Comparison of ENCODE assay signal across 20 cellular contexts in the genomic region with DNA sequence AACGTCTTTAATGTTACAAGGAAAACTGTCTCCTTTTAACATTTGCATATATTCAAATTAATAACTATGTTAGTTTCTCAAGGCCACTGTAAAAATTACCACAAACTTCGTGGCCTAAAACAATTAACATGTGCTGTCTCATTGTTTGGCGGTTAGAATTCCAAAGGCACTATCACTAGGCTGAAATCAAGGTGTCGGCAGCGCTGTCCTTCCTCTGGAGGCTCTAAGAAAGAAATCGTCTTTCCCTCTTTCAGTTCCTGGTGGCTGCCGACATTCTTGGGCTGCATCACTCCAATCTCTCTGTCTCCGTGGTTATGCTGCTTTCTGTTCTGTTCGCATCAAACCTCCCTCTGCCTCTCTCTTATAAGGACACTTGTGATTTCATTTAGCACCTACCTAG. TPM values are rescaled to one million over a fixed set of nuclear protein-coding genes. Genes with fewer than 3 reads are reported as not detected.
"Had no signal": no experiment of that assay in that cellular context is flagged by ENCODE, and none has a peak within 500 bp of the region (broad histone marks: within the 10 kb centered on the region; RNA-seq: fewer than 3 reads in every experiment).

No MANE protein-coding gene starts in this region.

- H3K27ac ChIP-seq: KMS-11, RWPE1 had no signal

- H3K4me2 ChIP-seq: KMS-11, SK-N-SH had no signal

- ATAC-seq: Panc1, PC-3 had no signal

- H3K9me3 ChIP-seq: SK-N-SH had no signal

- H3K9me2 ChIP-seq: SK-N-SH had no signal

- DNase-seq: Kasumi-1, MM.1S, NCI-H1092 treated with DMSO at 0.1 percent for 48 hours, NCI-H1436, NCI-H187, NCI-H2029, NCI-H2081 treated with DMSO at 0.1 percent for 48 hours, NCI-H2171, NCI-H446, NCI-H510A, NCI-H524 treated with DMSO at 0.1 percent for 48 hours, NCI-H774, PC-3, SHP77, SK-N-SH, SW 1271 had no signal

- H3K9ac ChIP-seq: KMS-11, SK-N-SH had no signal

RNA-seq across cellular contexts. Expression of a gene that starts 4.2 kb away (rescaled TPM):
- total RNA-seq: OCI-LY7 had no signal
